8 cellular contexts compared by ENCODE assay signal in genomic region chr21:10330641-10331119, GRCh38.
DNase-seq lines count a peak whose midpoint lies in the region; ATAC-seq and TF ChIP-seq lines count a peak whose summit lies in the region.
"Not testable (repeated sequence)": the region's sequence is repeated elsewhere in the genome, so short reads cannot be mapped to it uniquely, and the experiment has no call there.

No MANE protein-coding gene starts in this region.

- H3K4me3 ChIP-seq in HUES64 (ENCODE audit: low read length) (peak overlapping the region; percentile 3; the same call in 1 of the 2 replicates), endodermal cell (ENCODE audit: low read length) (peak overlapping the region; percentile 30)
- H3K4me3 ChIP-seq in heart right ventricle; left lung; naive thymus-derived CD4-positive, alpha-beta T cell (ENCODE audit: low read length); spleen; vagina: not testable (repeated sequence)

- H3K4me3 Mint-ChIP-seq in endodermal cell; naive thymus-derived CD4-positive, alpha-beta T cell: not testable (repeated sequence)

- DNase-seq in AG20443 (ENCODE audit: low spot score), result peak; percentile 9
- DNase-seq in endodermal cell, result peak; percentile 38
- DNase-seq in heart right ventricle; naive thymus-derived CD4-positive, alpha-beta T cell: not testable (repeated sequence)
- DNase-seq in left lung, result peak; percentile 40 to 88
- peak; percentile 83 for DNase-seq in spleen
- DNase-seq in vagina (ENCODE audit: extremely low spot score in 2 of 2), result peak; percentile 92 to 99

- CTCF ChIA-PET in naive thymus-derived CD4-positive, alpha-beta T cell (lab: Charles Lee), result not testable (repeated sequence)

- peaks cover 84% of the 10 kb centered on the region for H3K9me3 ChIP-seq in HUES64 (ENCODE audit: insufficient read depth, low read depth, low read length)
- peaks cover 73% of the 10 kb centered on the region for H3K9me3 ChIP-seq in endodermal cell (ENCODE audit: control insufficient read depth, low read length)
- H3K9me3 ChIP-seq in heart right ventricle, result peaks cover 0 to 86% (median 23%) of the 10 kb centered on the region in 11 donors
- H3K9me3 ChIP-seq in left lung, result peaks cover 10 to 71% of the 10 kb centered on the region in 2 donors
- peaks cover 0 to 34% (median 6%) of the 10 kb centered on the region in 3 experiments for H3K9me3 ChIP-seq in naive thymus-derived CD4-positive, alpha-beta T cell (ENCODE audit: control insufficient read depth in 2 of 3, low read length in 3 of 3)
- H3K9me3 ChIP-seq in spleen, result peaks cover 3 to 90% (median 76%) of the 10 kb centered on the region in 8 donors
- H3K9me3 ChIP-seq in vagina, result peaks cover 28% of the 10 kb centered on the region

- not testable (repeated sequence) for H3K27me3 ChIP-seq in HUES64 (ENCODE audit: insufficient read depth, low read length); endodermal cell (ENCODE audit: control insufficient read depth, insufficient read depth, low read length, poor library complexity, severe bottlenecking); heart right ventricle; left lung; naive thymus-derived CD4-positive, alpha-beta T cell (ENCODE audit: control insufficient read depth in 2 of 2, insufficient read depth in 2 of 2, low read length in 2 of 2); spleen (replicated peaks in 1 of 7); vagina

- not testable (repeated sequence) for H3K27ac Mint-ChIP-seq in endodermal cell; naive thymus-derived CD4-positive, alpha-beta T cell

- peaks cover 18% of the 10 kb centered on the region for H3K36me3 Mint-ChIP-seq in endodermal cell (ENCODE audit: low read depth)
- peaks cover 0 to 25% (median 0%) of the 10 kb centered on the region in 5 donors for H3K36me3 Mint-ChIP-seq in naive thymus-derived CD4-positive, alpha-beta T cell

- not testable (repeated sequence) for H3K27ac ChIP-seq in HUES64 (ENCODE audit: low read depth, low read length); endodermal cell (ENCODE audit: low read depth, low read length); heart right ventricle; left lung; naive thymus-derived CD4-positive, alpha-beta T cell (ENCODE audit: low read depth, low read length); spleen; vagina

- TF ChIP-seq POLR2A in spleen (IDR thresholded peaks at IDR 0.05); vagina (IDR thresholded peaks at IDR 0.05): not testable (repeated sequence)

- POLR2A ChIA-PET in naive thymus-derived CD4-positive, alpha-beta T cell (lab: Charles Lee), result not testable (repeated sequence)

- not testable (repeated sequence) for H3K4me1 ChIP-seq in HUES64 (ENCODE audit: insufficient read depth, low read length); endodermal cell (ENCODE audit: control insufficient read depth, insufficient read depth, low read length); heart right ventricle; left lung; naive thymus-derived CD4-positive, alpha-beta T cell (ENCODE audit: control insufficient read depth in 2 of 2, insufficient read depth in 2 of 2, low read length in 2 of 2); spleen; vagina

- H3K9me3 Mint-ChIP-seq in endodermal cell, result peaks cover 82% of the 10 kb centered on the region
- peaks cover 20 to 77% (median 54%) of the 10 kb centered on the region in 11 donors for H3K9me3 Mint-ChIP-seq in naive thymus-derived CD4-positive, alpha-beta T cell

- not testable (repeated sequence) for H3K4me1 Mint-ChIP-seq in endodermal cell; naive thymus-derived CD4-positive, alpha-beta T cell

- not testable (repeated sequence) for TF ChIP-seq CTCF in endodermal cell (conservative IDR thresholded peaks at IDR 0.05); heart right ventricle (IDR thresholded peaks at IDR 0.05); left lung (IDR thresholded peaks at IDR 0.05); spleen (IDR thresholded peaks at IDR 0.05 in 8 of 11, conservative IDR thresholded peaks at IDR 0.05 in 3 of 11); vagina (IDR thresholded peaks at IDR 0.05)

- not testable (repeated sequence) for H3K27me3 Mint-ChIP-seq in endodermal cell (ENCODE audit: insufficient read depth); naive thymus-derived CD4-positive, alpha-beta T cell

- intact Hi-C loops in heart right ventricle (cut with DNase I); left lung (cut with DNase I); naive thymus-derived CD4-positive, alpha-beta T cell (cut with micrococcal nuclease); spleen (cut with DNase I; ENCODE audit: low total_unique reads); vagina (cut with DNase I): not testable (repeated sequence)

- not testable (repeated sequence) for H3K9ac ChIP-seq in HUES64 (ENCODE audit: low read depth, low read length); endodermal cell (ENCODE audit: extremely low read depth, low read length, poor library complexity, severe bottlenecking)

- H3K36me3 ChIP-seq in HUES64 (ENCODE audit: insufficient read depth, low read length); endodermal cell (ENCODE audit: control insufficient read depth, insufficient read depth, low read length); heart right ventricle; left lung; naive thymus-derived CD4-positive, alpha-beta T cell (ENCODE audit: control insufficient read depth in 2 of 3, insufficient read depth in 3 of 3, low read length in 3 of 3); spleen; vagina: not testable (repeated sequence)

- ATAC-seq in heart right ventricle (peak in 7 of 8 donors; percentile 22 to 72 (median 34)), left lung (peak; percentile 25)
- ATAC-seq in naive thymus-derived CD4-positive, alpha-beta T cell, result peak; percentile 23

- WGBS in HUES64, result 86% methylated on average over 10 of the region's 10 CpGs
- WGBS in endodermal cell (ENCODE audit: insufficient coverage in 1 of 2, insufficient read length in 1 of 2), 2 experiments, result 81 to 84% methylated on average over 9 to 10 of the region's 10 CpGs
- 70 to 72% methylated on average over 10 of the region's 10 CpGs for WGBS in heart right ventricle, 2 donors
- 74 to 79% (median 78%) methylated on average over 10 of the region's 10 CpGs for WGBS in spleen, 5 donors
